12 cellular contexts compared by ENCODE assay signal in genomic region chr7:112453505-112454171, GRCh38. TPM values are rescaled to one million over a fixed set of nuclear protein-coding genes. Genes with fewer than 3 reads are reported as not detected.
DNase-seq lines count a peak whose midpoint lies in the region; ATAC-seq, FAIRE-seq and TF ChIP-seq lines count a peak whose summit lies in the region.
"Had no signal": no experiment of that assay in that cellular context is flagged by ENCODE, and none has a peak within 500 bp of the region (broad histone marks: within the 10 kb centered on the region; RNA-seq: fewer than 3 reads in every experiment).

No MANE protein-coding gene starts in this region.

- H2BK15ac ChIP-seq in mesenchymal stem cell (ENCODE audit: low read depth, poor library complexity, severe bottlenecking), result no peak overlapping the region

- no peak overlapping the region for H3K27ac Mint-ChIP-seq in naive thymus-derived CD8-positive, alpha-beta T cell
- H3K27ac Mint-ChIP-seq: activated CD8-positive, alpha-beta T cell treated with anti-CD3 and anti-CD28 coated beads for 36 hours had no signal

- no peak overlapping the region for H4K8ac ChIP-seq in mesenchymal stem cell (ENCODE audit: low read length)

- H3K4me2 ChIP-seq in mesenchymal stem cell (ENCODE audit: low read length, poor library complexity, severe bottlenecking), result peak overlapping the region; percentile 39

- 56% methylated on average over 7 of the region's 7 CpGs for WGBS in mesenchymal stem cell

- no peak overlapping the region for H3K18ac ChIP-seq in mesenchymal stem cell (ENCODE audit: low read depth in 1 of 2, low read length in 2 of 2)

- H3K14ac ChIP-seq in mesenchymal stem cell (ENCODE audit: low read length in 2 of 2), result no peak overlapping the region

- DNase-seq in AG04450 (ENCODE audit: low read depth, low spot score) (no peak), LNCaP clone FGC (ENCODE audit: low read depth) (peak; percentile 61), bronchial epithelial cell (ENCODE audit: low read depth) (peak; percentile 82), mesenchymal stem cell (peak; percentile 76), amniotic stem cell (lab: John Stamatoyannopoulos, UW) (no peak), epidermal melanocyte (ENCODE audit: insufficient read length, low spot score) (no peak), T-helper 9 cell (no peak)
- DNase-seq in naive thymus-derived CD8-positive, alpha-beta T cell, result no peak
- DNase-seq: activated CD8-positive, alpha-beta T cell treated with anti-CD3 and anti-CD28 coated beads for 36 hours; NCI-H187 treated with DMSO at 0.1 percent for 48 hours had no signal

- peaks cover 3% of the 10 kb centered on the region; the same call in 1 of the 2 replicates for H3K9me3 ChIP-seq in AG04450 (ENCODE audit: control insufficient read depth, insufficient read depth, low read length)
- H3K9me3 ChIP-seq in mesenchymal stem cell (ENCODE audit: control insufficient read depth, low read length), result no peaks in the 10 kb centered on the region

- H3K27me3 Mint-ChIP-seq in naive thymus-derived CD8-positive, alpha-beta T cell, result no peaks in the 10 kb centered on the region
- H3K27me3 Mint-ChIP-seq: activated CD8-positive, alpha-beta T cell treated with anti-CD3 and anti-CD28 coated beads for 36 hours had no signal

- peaks cover 6 to 25% (median 12%) of the 10 kb centered on the region in 3 donors for H3K36me3 Mint-ChIP-seq in naive thymus-derived CD8-positive, alpha-beta T cell

- H3K23ac ChIP-seq in mesenchymal stem cell (ENCODE audit: low read length in 2 of 2), result no peak overlapping the region

- H4K91ac ChIP-seq in mesenchymal stem cell (ENCODE audit: low read length), result no peak overlapping the region

- no peak overlapping the region for H2BK5ac ChIP-seq in mesenchymal stem cell (ENCODE audit: low read depth, low read length, poor library complexity, severe bottlenecking)

- no peak for FAIRE-seq in bronchial epithelial cell (lab: Jason Lieb, UNC)
- FAIRE-seq: G401.6 had no signal

- H2AFZ ChIP-seq in mesenchymal stem cell (ENCODE audit: low read depth, low read length), result no peak overlapping the region

- CTCF ChIA-PET in AG04450 (lab: Charles Lee), result interaction anchor here (1.5 to 1.7 kb wide), 3 partner anchors 7 to 712 kb away, joined by 3 to 9 read pairs (median 4); no protein-coding TSS in a partner anchor

- H2AK5ac ChIP-seq in mesenchymal stem cell (ENCODE audit: low read length, severe bottlenecking), result no peak overlapping the region

- H3K4me3 Mint-ChIP-seq in naive thymus-derived CD8-positive, alpha-beta T cell, result peak overlapping the region in 2 of 10 donors; percentile 2 to 5

- H2BK12ac ChIP-seq in mesenchymal stem cell (ENCODE audit: low read length in 2 of 2), result no peak overlapping the region

- POLR2A ChIA-PET in AG04450 (lab: Yijun Ruan, JAX), result no interaction called here
- POLR2A ChIA-PET in naive thymus-derived CD8-positive, alpha-beta T cell (lab: Charles Lee), result no interaction called here

- H3K9ac ChIP-seq in mesenchymal stem cell (ENCODE audit: low read length), result peak overlapping the region; percentile 99

- H3K9me3 Mint-ChIP-seq in naive thymus-derived CD8-positive, alpha-beta T cell, result no peaks in the 10 kb centered on the region
- H3K9me3 Mint-ChIP-seq: activated CD8-positive, alpha-beta T cell treated with anti-CD3 and anti-CD28 coated beads for 36 hours had no signal

- peaks cover 3% of the 10 kb centered on the region for H3K4me1 ChIP-seq in mesenchymal stem cell (ENCODE audit: control insufficient read depth, insufficient read depth, low read depth, low read length)

- H3K4me1 Mint-ChIP-seq in naive thymus-derived CD8-positive, alpha-beta T cell, result peaks cover 22 to 51% (median 41%) of the 10 kb centered on the region in 4 donors

- H3K27ac ChIP-seq in AG04450 (ENCODE audit: low read depth, low read length), result no peak overlapping the region
- no peak overlapping the region for H3K27ac ChIP-seq in mesenchymal stem cell (ENCODE audit: low read length, poor library complexity, severe bottlenecking)

- H3K27me3 ChIP-seq in AG04450 (ENCODE audit: control insufficient read depth, insufficient read depth, low read length), result no peaks in the 10 kb centered on the region
- no peaks in the 10 kb centered on the region for H3K27me3 ChIP-seq in bronchial epithelial cell (ENCODE audit: control insufficient read depth, insufficient read depth, low read length)
- H3K27me3 ChIP-seq in mesenchymal stem cell (ENCODE audit: control insufficient read depth in 1 of 2, insufficient read depth in 1 of 2, low read length in 2 of 2), result no peaks in the 10 kb centered on the region

- TF ChIP-seq CTCF in AG04450 (IDR thresholded peaks at IDR 0.05; ENCODE audit: low read depth, low read length) (no peak), LNCaP clone FGC (IDR thresholded peaks at IDR 0.05; ENCODE audit: control insufficient read depth, extremely low read depth, insufficient read depth) (no peak), bronchial epithelial cell (IDR thresholded peaks at IDR 0.05; ENCODE audit: insufficient read depth, low read length, severe bottlenecking) (no peak)

- no peak overlapping the region for H2BK120ac ChIP-seq in mesenchymal stem cell (ENCODE audit: low read depth, low read length)

- H3K4me3 ChIP-seq in AG04450 (ENCODE audit: low read depth, low read length) (peak overlapping the region; percentile 30), LNCaP clone FGC (ENCODE audit: low read depth, low read length) (peak overlapping the region; percentile 97; the same call in 1 of the 2 replicates), bronchial epithelial cell (ENCODE audit: low read depth, low read length) (no peak overlapping the region), mesenchymal stem cell (ENCODE audit: insufficient read depth in 1 of 2, low read depth in 1 of 2, low read length in 2 of 2) (peak overlapping the region in 1 of 2 experiments; percentile 95)

- no peak for ATAC-seq in naive thymus-derived CD8-positive, alpha-beta T cell
- ATAC-seq: activated CD8-positive, alpha-beta T cell treated with anti-CD3 and anti-CD28 coated beads for 36 hours; HCT116 had no signal

- H3K36me3 ChIP-seq in bronchial epithelial cell (ENCODE audit: control insufficient read depth, insufficient read depth, low read length) (peaks cover 1% of the 10 kb centered on the region), mesenchymal stem cell (ENCODE audit: control insufficient read depth in 1 of 2, insufficient read depth in 2 of 2, low read depth in 1 of 2, low read length in 2 of 2) (peaks cover 0 to 34% of the 10 kb centered on the region in 2 experiments)

- no peaks in the 10 kb centered on the region for H3K79me1 ChIP-seq in mesenchymal stem cell (replicated peaks; ENCODE audit: low read length, poor library complexity, severe bottlenecking)

- no peak overlapping the region for H3K4ac ChIP-seq in mesenchymal stem cell (ENCODE audit: low read depth in 1 of 2, low read length in 2 of 2)

RNA-seq across cellular contexts. Expression of gene IFRD1, which starts 3.4 kb away (rescaled TPM):
- polyA plus RNA-seq in AG04450 (2011; rRNA removed), result 35.4 and 46.9 TPM in 2 replicates
- polyA minus RNA-seq in AG04450 (2011; rRNA and poly(A)+ RNA removed), result 14.0 and 21.4 TPM in 2 replicates
- 92.1 and 145 TPM in 2 replicates for total RNA-seq in bronchial epithelial cell
- 25.6 TPM for polyA plus RNA-seq in mesenchymal stem cell (2013, experiment 1 of 2)
- polyA plus RNA-seq in mesenchymal stem cell (2013, experiment 2 of 2), result 26.0 TPM
- total RNA-seq in naive thymus-derived CD8-positive, alpha-beta T cell, result 10 to 100 TPM; 64.3 to 72.8 TPM
- 10 to 100 TPM; 22.1 to 28.8 (median 24.0) TPM for polyA plus RNA-seq in naive thymus-derived CD8-positive, alpha-beta T cell

RNA-seq across cellular contexts. Expression of gene LSMEM1, which starts 27.2 kb away (rescaled TPM):
- 0.43 and 0.60 TPM in 2 replicates for polyA plus RNA-seq in AG04450 (2011; rRNA removed)
- 0.87 TPM in 1 of 2 replicates, not detected in the other for polyA minus RNA-seq in AG04450 (2011; rRNA and poly(A)+ RNA removed)
- total RNA-seq in bronchial epithelial cell, result 0.26 and 1.1 TPM in 2 replicates
- polyA plus RNA-seq in mesenchymal stem cell (2013, experiment 1 of 2), result 0.50 TPM
- polyA plus RNA-seq in mesenchymal stem cell (2013, experiment 2 of 2), result 1.0 TPM
- 1 to 10 TPM; 2.9 to 3.3 TPM for total RNA-seq in naive thymus-derived CD8-positive, alpha-beta T cell
- under 1 TPM; 0.08 to 0.44 (median 0.34) TPM for polyA plus RNA-seq in naive thymus-derived CD8-positive, alpha-beta T cell

Comparison
In these comparisons a context has a peak if more than half of its experiments do, and no peak if none do; other contexts are left out.
1. DNase-seq: peak in LNCaP clone FGC (single experiment), bronchial epithelial cell (single experiment) and mesenchymal stem cell (single experiment); none in AG04450 (single experiment), amniotic stem cell (single experiment), epidermal melanocyte (single experiment), naive thymus-derived CD8-positive, alpha-beta T cell (0 of 10) and T-helper 9 cell (single experiment).